ENCODE assay signal across 22 cellular contexts in genomic region chr1:237685553-237685952, GRCh38.
"Had no signal": no experiment of that assay in that cellular context is flagged by ENCODE, and none has a peak within 500 bp of the region (broad histone marks: within the 10 kb centered on the region; RNA-seq: fewer than 3 reads in every experiment).

No MANE protein-coding gene starts in this region.

- H3K4me3 Mint-ChIP-seq: memory B cell; mesothelial cell of epicardium; natural killer cell treated with Interleukin-12 subunit alpha and Interleukin-12 subunit beta and Interleukin-15 and Interleukin-18, amount 100 ng/mL, for 72 hours; neural progenitor cell; stimulated activated effector memory CD8-positive, alpha-beta T cell treated with anti-CD3 and anti-CD28 coated beads, Interleukin-12 subunit alpha, Interleukin-12 subunit beta, amount 100 ng/mL, for 72 hours had no signal

- H3K4me1 ChIP-seq: esophagus squamous epithelium, left lung, lower lobe of right lung, neural progenitor cell, tibial nerve, upper lobe of right lung had no signal

- H3K9ac ChIP-seq: neural progenitor cell had no signal

- H3K9me3 Mint-ChIP-seq: mesothelial cell of epicardium; natural killer cell treated with Interleukin-12 subunit alpha and Interleukin-12 subunit beta and Interleukin-15 and Interleukin-18, amount 100 ng/mL, for 72 hours; neural progenitor cell; stimulated activated effector memory CD8-positive, alpha-beta T cell treated with anti-CD3 and anti-CD28 coated beads, Interleukin-12 subunit alpha, Interleukin-12 subunit beta, amount 100 ng/mL, for 72 hours had no signal

- H3K27ac Mint-ChIP-seq: memory B cell; mesothelial cell of epicardium; natural killer cell treated with Interleukin-12 subunit alpha and Interleukin-12 subunit beta and Interleukin-15 and Interleukin-18, amount 100 ng/mL, for 72 hours; neural progenitor cell; stimulated activated effector memory CD8-positive, alpha-beta T cell treated with anti-CD3 and anti-CD28 coated beads, Interleukin-12 subunit alpha, Interleukin-12 subunit beta, amount 100 ng/mL, for 72 hours had no signal

- H3K36me3 Mint-ChIP-seq: memory B cell; mesothelial cell of epicardium; natural killer cell treated with Interleukin-12 subunit alpha and Interleukin-12 subunit beta and Interleukin-15 and Interleukin-18, amount 100 ng/mL, for 72 hours; neural progenitor cell; stimulated activated effector memory CD8-positive, alpha-beta T cell treated with anti-CD3 and anti-CD28 coated beads, Interleukin-12 subunit alpha, Interleukin-12 subunit beta, amount 100 ng/mL, for 72 hours had no signal

- H3K4me3 ChIP-seq: esophagus squamous epithelium, left lung, lower lobe of right lung, neural progenitor cell, ovary, smooth muscle cell, tibial nerve, upper lobe of right lung had no signal

- H3K36me3 ChIP-seq: esophagus squamous epithelium, left lung, lower lobe of right lung, neural progenitor cell, ovary, tibial nerve, upper lobe of right lung had no signal

- H3K9me3 ChIP-seq: esophagus squamous epithelium, left lung, lower lobe of right lung, ovary, tibial nerve, upper lobe of right lung had no signal

- H3K4me1 Mint-ChIP-seq: memory B cell; neural progenitor cell; stimulated activated effector memory CD8-positive, alpha-beta T cell treated with anti-CD3 and anti-CD28 coated beads, Interleukin-12 subunit alpha, Interleukin-12 subunit beta, amount 100 ng/mL, for 72 hours had no signal

- H3K27ac ChIP-seq: esophagus squamous epithelium, left lung, lower lobe of right lung, neural progenitor cell, ovary, tibial nerve, upper lobe of right lung had no signal

- H3K27me3 ChIP-seq: esophagus squamous epithelium, left lung, neural progenitor cell, ovary, tibial nerve, upper lobe of right lung had no signal

- H3K27me3 Mint-ChIP-seq: memory B cell had no signal

- DNase-seq: cerebellar nuclear complex; dermis blood vessel endothelial cell; esophagus squamous epithelium; foreskin fibroblast; hypothalamus; islet precursor cell; left lung; lower lobe of right lung; nucleus accumbens; ovary; right cardiac atrium; stimulated activated CD4-positive, alpha-beta T cell treated with anti-CD3 and anti-CD28 coated beads, Interleukin-2, amount 100 ng/mL, for 48 hours; stimulated activated CD8-positive, alpha-beta memory T cell treated with anti-CD3 and anti-CD28 coated beads, Interleukin-4, amount 100 ng/mL, for 48 hours; stimulated activated naive CD8-positive, alpha-beta T cell treated with anti-CD3 and anti-CD28 coated beads, Interleukin-15, Interleukin-2, amounts not matched to agents 100 U/mL and 50 U/mL, for 24 hours; upper lobe of right lung had no signal
